Comparison of ENCODE assay signal across 13 cellular contexts in the genomic region with DNA sequence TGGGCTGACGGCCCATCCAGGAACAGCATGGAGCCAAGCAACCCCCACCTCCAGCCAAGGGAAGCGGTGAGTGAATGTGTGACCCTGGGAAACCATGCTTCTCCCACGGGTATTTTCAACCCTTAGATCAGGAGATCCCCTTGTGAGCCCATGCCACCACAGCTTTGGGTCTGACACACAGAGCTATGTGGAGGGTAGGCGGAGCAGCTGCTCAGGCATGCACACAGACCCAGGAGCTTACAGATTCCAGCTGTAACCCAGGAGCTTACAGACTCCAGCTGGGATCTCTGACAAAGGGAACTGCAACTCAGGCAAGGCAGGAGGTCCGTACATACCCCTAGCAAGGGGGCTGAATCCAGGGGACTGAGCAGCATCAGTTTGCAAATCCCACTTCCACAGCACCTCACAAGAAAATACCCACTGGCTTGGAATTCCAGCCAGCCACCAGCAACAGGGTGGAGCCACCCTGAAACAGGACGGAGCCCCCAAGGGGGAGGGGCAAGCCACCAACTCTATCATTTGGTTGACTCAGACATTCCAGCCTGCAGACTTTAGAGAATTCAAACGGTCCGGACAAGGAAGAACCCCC. TPM values are rescaled to one million over a fixed set of nuclear protein-coding genes. Genes with fewer than 3 reads are reported as not detected.
A peak's percentile ranks its signal among the peaks of the same experiment; 100 is the strongest.
DNase-seq lines count a peak whose midpoint lies in the region; TF ChIP-seq lines count a peak whose summit lies in the region.
"Had no signal": no experiment of that assay in that cellular context is flagged by ENCODE, and none has a peak within 500 bp of the region (broad histone marks: within the 10 kb centered on the region; RNA-seq: fewer than 3 reads in every experiment).

No MANE protein-coding gene starts in this region.

- H3K36me3 ChIP-seq in adipocyte (ENCODE audit: control insufficient read depth, insufficient read depth, low read length, severe bottlenecking) (no peaks in the 10 kb centered on the region), left ventricle myocardium inferior (no peaks in the 10 kb centered on the region), esophagus squamous epithelium (no peaks in the 10 kb centered on the region)

- intact Hi-C loops in left ventricle myocardium inferior (cut with micrococcal nuclease): no loop called here
- intact Hi-C loops in activated T-helper 1 cell treated with anti-CD3 and anti-CD28 coated beads, Interleukin-12 subunit alpha, Interleukin-12 subunit beta, Interleukin-2, Interleukin-4 antibody, amounts not matched to agents 30 ng/mL and 10 ng/mL and 1 ng/mL, durations not matched to agents 14 hours and 24 hours and 36 hours (cut with micrococcal nuclease): no loop called here
- intact Hi-C loops in esophagus squamous epithelium (cut with DNase I): no loop called here
- intact Hi-C loops in cardiac septum (cut with DNase I): no loop called here

- H3K27me3 Mint-ChIP-seq in HFFc6 (ENCODE audit: insufficient read depth): peaks cover 9% of the 10 kb centered on the region; the same call in 1 of the 2 replicates
- H3K27me3 Mint-ChIP-seq in activated T-helper 1 cell treated with anti-CD3 and anti-CD28 coated beads, Interleukin-12 subunit alpha, Interleukin-12 subunit beta, Interleukin-2, Interleukin-4 antibody, amounts not matched to agents 30 ng/mL and 10 ng/mL and 1 ng/mL, durations not matched to agents 14 hours and 24 hours and 36 hours (ENCODE audit: insufficient read depth): peaks cover 3% of the 10 kb centered on the region

- H3K9ac ChIP-seq in adipocyte (ENCODE audit: low read length): no peak overlapping the region

- no peaks in the 10 kb centered on the region for H3K9me3 Mint-ChIP-seq in HFFc6
- no peaks in the 10 kb centered on the region for H3K9me3 Mint-ChIP-seq in activated T-helper 1 cell treated with anti-CD3 and anti-CD28 coated beads, Interleukin-12 subunit alpha, Interleukin-12 subunit beta, Interleukin-2, Interleukin-4 antibody, amounts not matched to agents 30 ng/mL and 10 ng/mL and 1 ng/mL, durations not matched to agents 14 hours and 24 hours and 36 hours
- H3K9me3 Mint-ChIP-seq: natural killer cell treated with Interleukin-12 subunit alpha and Interleukin-12 subunit beta and Interleukin-15 and Interleukin-18, amount 100 ng/mL, for 72 hours; T-helper 1 cell treated with Interleukin-12 subunit alpha and Interleukin-12 subunit beta and Interleukin-4 antibody, amounts not matched to agents 30 μg/mL and 1 μg/mL, for 36 hours had no signal

- 29 to 31% methylated on average over 7 to 8 of the region's 8 CpGs for WGBS in esophagus squamous epithelium, 2 donors

- TF ChIP-seq CTCF in HFFc6 (IDR thresholded peaks at IDR 0.05): no peak
- TF ChIP-seq CTCF in left ventricle myocardium inferior (IDR thresholded peaks at IDR 0.05; ENCODE audit: borderline replicate concordance): no peak
- no peak for TF ChIP-seq CTCF in esophagus squamous epithelium (IDR thresholded peaks at IDR 0.05)

- H3K4me1 Mint-ChIP-seq in HFFc6 (ENCODE audit: low read depth): no peaks in the 10 kb centered on the region
- no peaks in the 10 kb centered on the region for H3K4me1 Mint-ChIP-seq in activated T-helper 1 cell treated with anti-CD3 and anti-CD28 coated beads, Interleukin-12 subunit alpha, Interleukin-12 subunit beta, Interleukin-2, Interleukin-4 antibody, amounts not matched to agents 30 ng/mL and 10 ng/mL and 1 ng/mL, durations not matched to agents 14 hours and 24 hours and 36 hours (ENCODE audit: low read depth)

- H3K36me3 Mint-ChIP-seq in HFFc6 (ENCODE audit: low read depth): no peaks in the 10 kb centered on the region
- H3K36me3 Mint-ChIP-seq in activated T-helper 1 cell treated with anti-CD3 and anti-CD28 coated beads, Interleukin-12 subunit alpha, Interleukin-12 subunit beta, Interleukin-2, Interleukin-4 antibody, amounts not matched to agents 30 ng/mL and 10 ng/mL and 1 ng/mL, durations not matched to agents 14 hours and 24 hours and 36 hours (ENCODE audit: low read depth): no peaks in the 10 kb centered on the region
- H3K36me3 Mint-ChIP-seq: CD4-positive, CD25-positive, alpha-beta regulatory T cell; natural killer cell treated with Interleukin-12 subunit alpha and Interleukin-12 subunit beta and Interleukin-15 and Interleukin-18, amount 100 ng/mL, for 72 hours had no signal

- no peak overlapping the region for H3K4me3 Mint-ChIP-seq in HFFc6
- H3K4me3 Mint-ChIP-seq in activated T-helper 1 cell treated with anti-CD3 and anti-CD28 coated beads, Interleukin-12 subunit alpha, Interleukin-12 subunit beta, Interleukin-2, Interleukin-4 antibody, amounts not matched to agents 30 ng/mL and 10 ng/mL and 1 ng/mL, durations not matched to agents 14 hours and 24 hours and 36 hours: no peak overlapping the region
- H3K4me3 Mint-ChIP-seq: CD4-positive, CD25-positive, alpha-beta regulatory T cell; natural killer cell treated with Interleukin-12 subunit alpha and Interleukin-12 subunit beta and Interleukin-15 and Interleukin-18, amount 100 ng/mL, for 72 hours; T-helper 1 cell treated with Interleukin-12 subunit alpha and Interleukin-12 subunit beta and Interleukin-4 antibody, amounts not matched to agents 30 μg/mL and 1 μg/mL, for 36 hours had no signal

- no peak for TF ChIP-seq POLR2A in esophagus squamous epithelium (IDR thresholded peaks at IDR 0.05)

- H3K4me1 ChIP-seq in adipocyte (ENCODE audit: control insufficient read depth, insufficient read depth, low read length): peaks cover 3% of the 10 kb centered on the region
- H3K4me1 ChIP-seq in left ventricle myocardium inferior: no peaks in the 10 kb centered on the region
- no peaks in the 10 kb centered on the region for H3K4me1 ChIP-seq in esophagus squamous epithelium

- DNase-seq in AG08396 (ENCODE audit: low spot score): peak; percentile 23
- peak; percentile 6 for DNase-seq in HFFc6
- peak; percentile 69 for DNase-seq in adipocyte (ENCODE audit: low read depth)
- DNase-seq in kidney tubule cell (ENCODE audit: low spot score): peak; percentile 80
- DNase-seq in left ventricle myocardium inferior: no peak
- DNase-seq in activated T-helper 1 cell treated with anti-CD3 and anti-CD28 coated beads, Interleukin-12 subunit alpha, Interleukin-12 subunit beta, Interleukin-2, Interleukin-4 antibody, amounts not matched to agents 30 ng/mL and 10 ng/mL and 1 ng/mL, durations not matched to agents 14 hours and 24 hours and 36 hours (ENCODE audit: low spot score): no peak
- no peak for DNase-seq in esophagus squamous epithelium (lab: John Stamatoyannopoulos, UW)
- DNase-seq in cardiac septum (ENCODE audit: low spot score): no peak
- DNase-seq: activated effector memory CD4-positive, alpha-beta T cell treated with Interleukin-2 at 50 U/mL for 16 hours; CD4-positive, CD25-positive, alpha-beta regulatory T cell; NCI-H2107 had no signal

- no peaks in the 10 kb centered on the region for H3K27me3 ChIP-seq in adipocyte (replicated peaks; ENCODE audit: control insufficient read depth, insufficient read depth, low read length)
- peaks cover 49% of the 10 kb centered on the region for H3K27me3 ChIP-seq in left ventricle myocardium inferior (ENCODE audit: low read depth)
- H3K27me3 ChIP-seq in esophagus squamous epithelium: peaks cover 0 to 21% (median 0%) of the 10 kb centered on the region in 4 donors

- H3K9me3 ChIP-seq in adipocyte (ENCODE audit: control insufficient read depth, low read length) (no peaks in the 10 kb centered on the region), left ventricle myocardium inferior (replicated peaks) (no peaks in the 10 kb centered on the region), esophagus squamous epithelium (no peaks in the 10 kb centered on the region)

- H3K4me3 ChIP-seq in adipocyte (ENCODE audit: low read length) (no peak overlapping the region), left ventricle myocardium inferior (no peak overlapping the region), esophagus squamous epithelium (no peak overlapping the region)

- H3K27ac Mint-ChIP-seq in HFFc6: no peak overlapping the region
- H3K27ac Mint-ChIP-seq in activated T-helper 1 cell treated with anti-CD3 and anti-CD28 coated beads, Interleukin-12 subunit alpha, Interleukin-12 subunit beta, Interleukin-2, Interleukin-4 antibody, amounts not matched to agents 30 ng/mL and 10 ng/mL and 1 ng/mL, durations not matched to agents 14 hours and 24 hours and 36 hours: no peak overlapping the region
- H3K27ac Mint-ChIP-seq: CD4-positive, CD25-positive, alpha-beta regulatory T cell; natural killer cell treated with Interleukin-12 subunit alpha and Interleukin-12 subunit beta and Interleukin-15 and Interleukin-18, amount 100 ng/mL, for 72 hours; T-helper 1 cell treated with Interleukin-12 subunit alpha and Interleukin-12 subunit beta and Interleukin-4 antibody, amounts not matched to agents 30 μg/mL and 1 μg/mL, for 36 hours had no signal

- no peak overlapping the region for H3K27ac ChIP-seq in left ventricle myocardium inferior (replicated peaks)
- no peak overlapping the region for H3K27ac ChIP-seq in esophagus squamous epithelium

RNA-seq across cellular contexts. Expression of a gene that starts 40.8 kb away (rescaled TPM):
- total RNA-seq in HFFc6 (2021; fragmentation: NEBNext Ultra II Directional; extraction: Animal tissue kit (Norgen Biotek cat#: 25700)): 1 to 10 TPM; 3.4 to 4.6 (median 3.9) TPM
- total RNA-seq in left ventricle myocardium inferior (4.2 TPM), esophagus squamous epithelium (1 to 10 TPM in 3 of 4 donors, under 1 TPM in 1; 0.97 to 3.8 (median 1.7) TPM), cardiac septum (5.0 TPM)
- total RNA-seq in activated T-helper 1 cell treated with anti-CD3 and anti-CD28 coated beads, Interleukin-12 subunit alpha, Interleukin-12 subunit beta, Interleukin-2, Interleukin-4 antibody, amounts not matched to agents 30 ng/mL and 10 ng/mL and 1 ng/mL, durations not matched to agents 14 hours and 24 hours and 36 hours: 19.0 and 19.8 TPM in 2 replicates

Comparison
In these comparisons a context has a peak if more than half of its experiments do, and no peak if none do; other contexts are left out.
1. DNase-seq: peak in AG08396 (single experiment), HFFc6 (single experiment), adipocyte (single experiment) and kidney tubule cell (single experiment); none in left ventricle myocardium inferior (single experiment), activated T-helper 1 cell treated with anti-CD3 and anti-CD28 coated beads, Interleukin-12 subunit alpha, Interleukin-12 subunit beta, Interleukin-2, Interleukin-4 antibody, amounts not matched to agents 30 ng/mL and 10 ng/mL and 1 ng/mL, durations not matched to agents 14 hours and 24 hours and 36 hours (single experiment), esophagus squamous epithelium (single experiment) and cardiac septum (single experiment).